Comparison of ENCODE assay signal across 3 cellular contexts in the genomic region with DNA sequence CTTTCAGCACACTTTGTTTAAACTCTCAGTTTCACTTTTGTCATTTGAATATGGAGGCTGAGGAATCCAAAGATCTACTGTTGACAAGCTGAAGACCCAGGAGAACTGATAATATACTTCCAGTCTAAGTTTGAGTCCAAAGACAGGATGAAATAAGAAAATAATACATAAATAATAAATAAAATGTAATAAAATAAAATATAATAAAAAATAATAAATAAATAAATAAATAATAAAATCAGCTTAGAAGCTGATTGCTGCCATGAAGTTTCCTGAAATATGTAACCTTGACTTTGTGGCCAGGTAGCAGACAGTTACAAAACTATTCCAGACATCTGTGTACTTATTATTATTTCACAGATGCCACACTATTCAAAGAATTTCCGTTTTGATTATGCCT. TPM values are rescaled to one million over a fixed set of nuclear protein-coding genes. Genes with fewer than 3 reads are reported as not detected.
"Had no signal": no experiment of that assay in that cellular context is flagged by ENCODE, and none has a peak within 500 bp of the region (broad histone marks: within the 10 kb centered on the region; RNA-seq: fewer than 3 reads in every experiment).

No MANE protein-coding gene starts in this region.

- DNase-seq: GDM1, GF-D8 had no signal

- ATAC-seq: GM12878 had no signal

RNA-seq across cellular contexts. Expression of a gene that starts 55.0 kb away (rescaled TPM):
- total RNA-seq: GM12878 had no signal
